Comparison of ENCODE assay signal across 9 cellular contexts in genomic region chr2:27381577-27382181, GRCh38. TPM values are rescaled to one million over a fixed set of nuclear protein-coding genes. Genes with fewer than 3 reads are reported as not detected.
DNase-seq lines count a peak whose midpoint lies in the region; ATAC-seq, FAIRE-seq and TF ChIP-seq lines count a peak whose summit lies in the region.
"Had no signal": no experiment of that assay in that cellular context is flagged by ENCODE, and none has a peak within 500 bp of the region (broad histone marks: within the 10 kb centered on the region; RNA-seq: fewer than 3 reads in every experiment).

No MANE protein-coding gene starts in this region.

- peak overlapping the region in 1 of 2 experiments; percentile 94; a peak in 4 of 6 replicates for H3K27ac ChIP-seq in A549
- no peak overlapping the region for H3K27ac ChIP-seq in PC-9

- POLR2A ChIA-PET in A549 (lab: Yijun Ruan, JAX) (interaction anchor here (0.7 to 3.0 kb wide), 3 partner anchors 12 to 330 kb away, joined by 3 to 26 read pairs (median 4); partner anchors contain the start of genes AGBL5, EIF2B4, NRBP1 and SNX17), PC-9 (lab: Charles Lee; ENCODE audit: unreplicated experiment) (interaction anchor here (0.6 kb wide), 1 partner anchor 59 kb away, joined by 3 read pairs; no protein-coding TSS in a partner anchor)

- peaks cover 0 to 13% (median 4%) of the 10 kb centered on the region in 3 donors for H3K27me3 Mint-ChIP-seq in immature natural killer cell (ENCODE audit: low read depth in 3 of 3)

- no peak for TF ChIP-seq POLR2A in A549 (IDR thresholded peaks at IDR 0.05; ENCODE audit: low read length)

- peaks cover 23% of the 10 kb centered on the region for H3K36me3 ChIP-seq in PC-9 (ENCODE audit: low read depth)

- CTCF ChIA-PET in A549 (lab: Yijun Ruan, JAX) (interaction anchor here (0.7 to 6.9 kb wide), 4 partner anchors 11 to 302 kb away, joined by 3 to 50 read pairs (median 16); partner anchors contain the start of genes EIF2B4 and SNX17), PC-9 (lab: Charles Lee) (no interaction called here)

- H3K27me3 ChIP-seq in PC-9 (ENCODE audit: insufficient read depth, low read depth) = no peaks in the 10 kb centered on the region

- peak overlapping the region; percentile 86 to 92 (median 90) for H3K4me3 Mint-ChIP-seq in immature natural killer cell

- H3K9me2 ChIP-seq in PC-9 (ENCODE audit: insufficient read depth) = no peaks in the 10 kb centered on the region

- H3K4me1 Mint-ChIP-seq in immature natural killer cell = peaks cover 23 to 24% of the 10 kb centered on the region in 2 donors

- H3K9me3 Mint-ChIP-seq in immature natural killer cell = no peaks in the 10 kb centered on the region

- DNase-seq in A549 (ENCODE audit: low read depth in 1 of 2, low spot score in 1 of 2) = no peak
- no peak for DNase-seq in PC-9
- no peak for DNase-seq in immature natural killer cell
- no peak for DNase-seq in COLO668 (lab: John Stamatoyannopoulos, UW; ENCODE audit: unreplicated experiment)
- no peak for DNase-seq in stimulated activated CD4-positive, alpha-beta T cell treated with anti-CD3 and anti-CD28 coated beads, Interleukin-2, amount 100 ng/mL, for 24 hours
- DNase-seq in NCI-H146 (lab: John Stamatoyannopoulos, UW) = no peak
- DNase-seq: NCI-H774 had no signal

- intact Hi-C loops in PC-9 (cut with micrococcal nuclease; ENCODE audit: unreplicated experiment) = no loop called here

- H2AFZ ChIP-seq in PC-9 = no peak overlapping the region

- H3K36me3 Mint-ChIP-seq in immature natural killer cell = peaks cover 10 to 27% (median 15%) of the 10 kb centered on the region in 3 donors

- WGBS in A549 (ENCODE audit: missing lambda C conversion rate) = 92% methylated on average over 10 of the region's 10 CpGs

- peak overlapping the region; percentile 90 to 95 (median 93) for H3K27ac Mint-ChIP-seq in immature natural killer cell

- TF ChIP-seq CTCF in A549 (IDR thresholded peaks at IDR 0.05) (no peak), PC-9 (conservative IDR thresholded peaks at IDR 0.05) (no peak)

- peaks cover 63% of the 10 kb centered on the region for H3F3A ChIP-seq in PC-9 (ENCODE audit: insufficient read depth, low read depth)

- no peak for TF ChIP-seq RAD21 in A549 (conservative IDR thresholded peaks at IDR 0.05 in 1 of 2, IDR thresholded peaks at IDR 0.05 in 1 of 2)

- TF ChIP-seq EP300 in A549 (IDR thresholded peaks at IDR 0.05) = no peak

- H3K4me1 ChIP-seq in A549 (peaks cover 24% of the 10 kb centered on the region), PC-9 (replicated peaks; ENCODE audit: insufficient read depth) (no peaks in the 10 kb centered on the region)

- H3K4me3 ChIP-seq in A549 = no peak overlapping the region; the same call in 2 of the 3 replicates
- no peak overlapping the region for H3K4me3 ChIP-seq in PC-9

- no peak for ATAC-seq in A549

- H3K9me3 ChIP-seq in A549 (no peaks in the 10 kb centered on the region), PC-9 (ENCODE audit: insufficient read depth, low read depth) (no peaks in the 10 kb centered on the region)

- 0 out of 2 replicates have a peak, but pooled peaks cover 7% of the 10 kb centered on the region for H4K20me1 ChIP-seq in PC-9 (ENCODE audit: insufficient read depth)

- H3K4me2 ChIP-seq in A549 = peak overlapping the region; percentile 93
- H3K4me2 ChIP-seq in PC-9 = no peak overlapping the region

- no peaks in the 10 kb centered on the region for H3K79me2 ChIP-seq in PC-9 (ENCODE audit: low read depth)

- no peak for FAIRE-seq in A549 (lab: Jason Lieb, UNC)
- FAIRE-seq: bronchial epithelial cell, G401.6 had no signal

- BruUV-seq in PC-9 (replicated peaks; lab: Mats Ljungman, UMichigan) = TSS peak; percentile 35

TF ChIP-seq in A549, 52 proteins besides CTCF, POLR2A, EP300 and RAD21:
- no peak for TF ChIP-seq KDM1A (IDR thresholded peaks at IDR 0.05; ENCODE audit: low read depth)
- no peak for TF ChIP-seq CHD4 (IDR thresholded peaks at IDR 0.05; ENCODE audit: borderline replicate concordance)
- TF ChIP-seq RNF2 (IDR thresholded peaks at IDR 0.05; ENCODE audit: borderline replicate concordance, low read depth) = no peak
- no peak for TF ChIP-seq PHF8 (IDR thresholded peaks at IDR 0.05; ENCODE audit: borderline replicate concordance, low read depth)
- no peak for TF ChIP-seq GATA3 (IDR thresholded peaks at IDR 0.05; ENCODE audit: borderline replicate concordance)
- TF ChIP-seq MAFK (IDR thresholded peaks at IDR 0.05; ENCODE audit: partially characterized antibody) = peak; percentile 38

RNA-seq across cellular contexts. Expression of gene ZNF513, which starts 1.1 kb away (rescaled TPM):
- polyA plus RNA-seq in A549 (2011; rRNA removed) = 9.9 and 10.8 TPM in 2 replicates
- polyA plus RNA-seq in A549 (2012; cell fraction: cytosol; rRNA removed) = 17.4 and 22.5 TPM in 2 replicates
- polyA plus RNA-seq in A549 (2012; cell fraction: nucleus; rRNA removed) = 45.0 and 49.8 TPM in 2 replicates
- polyA plus RNA-seq in A549 (2017; fragmentation: RNase III; extraction: RNeasy Plus Mini Kit Qiagen cat#74134 plus additional on column Dnase treatment) = 13.1 to 22.7 TPM (median 22.1 TPM) in 3 replicates
- polyA minus RNA-seq in A549 (2011; rRNA and poly(A)+ RNA removed) = 12.3 and 13.8 TPM in 2 replicates
- 4.1 and 4.5 TPM in 2 replicates for total RNA-seq in PC-9 (2021)
- 1 to 10 TPM; 2.2 to 6.3 (median 2.7) TPM for polyA plus RNA-seq in immature natural killer cell

RNA-seq across cellular contexts. Expression of gene SNX17, which starts 11.3 kb away (rescaled TPM):
- polyA plus RNA-seq in A549 (2011; rRNA removed) (141 and 158 TPM in 2 replicates), A549 (2017; fragmentation: RNase III; extraction: RNeasy Plus Mini Kit Qiagen cat#74134 plus additional on column Dnase treatment) (150 to 166 TPM (median 154 TPM) in 3 replicates), immature natural killer cell (100 to 1,000 TPM; 236 to 321 (median 261) TPM)
- polyA plus RNA-seq in A549 (2012; cell fraction: cytosol; rRNA removed) = 137 and 149 TPM in 2 replicates
- polyA plus RNA-seq in A549 (2012; cell fraction: nucleus; rRNA removed) = 150 and 155 TPM in 2 replicates
- polyA minus RNA-seq in A549 (2011; rRNA and poly(A)+ RNA removed) = 117 and 132 TPM in 2 replicates
- total RNA-seq in PC-9 (2021) = 60.6 and 73.7 TPM in 2 replicates

RNA-seq across cellular contexts. Expression of gene EIF2B4, which starts 11.5 kb away (rescaled TPM):
- polyA plus RNA-seq in A549 (2011; rRNA removed) (62.8 and 90.3 TPM in 2 replicates), A549 (2017; fragmentation: RNase III; extraction: RNeasy Plus Mini Kit Qiagen cat#74134 plus additional on column Dnase treatment) (73.5 to 75.8 TPM (median 74.5 TPM) in 3 replicates), immature natural killer cell (10 to 100 TPM; 21.3 to 33.1 (median 24.7) TPM)
- polyA plus RNA-seq in A549 (2012; cell fraction: cytosol; rRNA removed) = 55.2 and 60.3 TPM in 2 replicates
- 84.3 and 131 TPM in 2 replicates for polyA plus RNA-seq in A549 (2012; cell fraction: nucleus; rRNA removed)
- polyA minus RNA-seq in A549 (2011; rRNA and poly(A)+ RNA removed) = 72.8 and 84.0 TPM in 2 replicates
- total RNA-seq in PC-9 (2021) = 32.9 and 33.1 TPM in 2 replicates

RNA-seq across cellular contexts. Expression of gene GTF3C2, which starts 25.1 kb away (rescaled TPM):
- polyA plus RNA-seq in A549 (2011; rRNA removed) (101 and 130 TPM in 2 replicates), A549 (2017; fragmentation: RNase III; extraction: RNeasy Plus Mini Kit Qiagen cat#74134 plus additional on column Dnase treatment) (69.2 to 78.2 TPM (median 75.4 TPM) in 3 replicates), immature natural killer cell (10 to 100 TPM; 22.1 to 43.7 (median 34.7) TPM)
- polyA plus RNA-seq in A549 (2012; cell fraction: cytosol; rRNA removed) = 77.7 and 97.8 TPM in 2 replicates
- 154 and 161 TPM in 2 replicates for polyA plus RNA-seq in A549 (2012; cell fraction: nucleus; rRNA removed)
- polyA minus RNA-seq in A549 (2011; rRNA and poly(A)+ RNA removed) = 100 and 126 TPM in 2 replicates
- 57.5 and 69.8 TPM in 2 replicates for total RNA-seq in PC-9 (2021)

RNA-seq across cellular contexts. Expression of gene PPM1G, which starts 27.7 kb away (rescaled TPM):
- 123 and 129 TPM in 2 replicates for polyA plus RNA-seq in A549 (2011; rRNA removed)
- 113 and 119 TPM in 2 replicates for polyA plus RNA-seq in A549 (2012; cell fraction: cytosol; rRNA removed)
- 85.0 and 104 TPM in 2 replicates for polyA plus RNA-seq in A549 (2012; cell fraction: nucleus; rRNA removed)
- 222 to 230 TPM (median 230 TPM) in 3 replicates for polyA plus RNA-seq in A549 (2017; fragmentation: RNase III; extraction: RNeasy Plus Mini Kit Qiagen cat#74134 plus additional on column Dnase treatment)
- 108 and 111 TPM in 2 replicates for polyA minus RNA-seq in A549 (2011; rRNA and poly(A)+ RNA removed)
- 114 and 136 TPM in 2 replicates for total RNA-seq in PC-9 (2021)
- 100 to 1,000 TPM in 2 of 3 donors, 10 to 100 TPM in 1; 71.3 to 116 (median 104) TPM for polyA plus RNA-seq in immature natural killer cell
